1 cellular context compared by ENCODE assay signal in genomic region chr10:68083953-68084352, GRCh38.
TF ChIP-seq lines count a peak whose summit lies in the region.

No MANE protein-coding gene starts in this region.

TF ChIP-seq in IMR-90, 13 proteins besides CTCF, POLR2A, EP300 and RAD21:
- TF ChIP-seq CEBPB (IDR thresholded peaks at IDR 0.05; ENCODE audit: low read depth, low read length) (no peak), NFE2L2 (IDR thresholded peaks at IDR 0.05; ENCODE audit: low read depth, low read length) (no peak), RCOR1 (IDR thresholded peaks at IDR 0.05; ENCODE audit: insufficient replicate concordance, low read length) (no peak), USF2 (IDR thresholded peaks at IDR 0.05; ENCODE audit: low read depth, low read length) (no peak), FOS (IDR thresholded peaks at IDR 0.05; ENCODE audit: low read depth, low read length) (no peak), MXI1 (IDR thresholded peaks at IDR 0.05; ENCODE audit: borderline replicate concordance, low read depth, low read length) (no peak), MAFK (IDR thresholded peaks at IDR 0.05; ENCODE audit: low read depth, low read length) (no peak)
TF ChIP-seq in IMR-90: peak in this region for 0.
